In genomic region chr4:1863297-1864033, GRCh38 we compare ENCODE assay signal across 1 cellular context.
TF ChIP-seq lines count a peak whose summit lies in the region.

No MANE protein-coding gene starts in this region.

TF ChIP-seq in HepG2, 621 proteins besides CTCF, POLR2A, EP300 and RAD21 (continues in another document):
- no peak for TF ChIP-seq ZNF569 (CRISPR knock-in tag; IDR thresholded peaks at IDR 0.05; ENCODE audit: borderline replicate concordance)
- TF ChIP-seq REPIN1 (CRISPR knock-in tag; IDR thresholded peaks at IDR 0.05; ENCODE audit: borderline replicate concordance, low read depth), result peak; percentile 26; the same call in 1 of the 2 replicates
- no peak for TF ChIP-seq PAX8 (CRISPR knock-in tag; IDR thresholded peaks at IDR 0.05; ENCODE audit: borderline replicate concordance)
- TF ChIP-seq SOX13 (IDR thresholded peaks at IDR 0.05), result no peak
- TF ChIP-seq SOX13 (CRISPR knock-in tag; conservative IDR thresholded peaks at IDR 0.05 in 1 of 2, IDR thresholded peaks at IDR 0.05 in 1 of 2), result no peak; a peak in 1 of 4 replicates
- no peak for TF ChIP-seq ZBTB21 (CRISPR knock-in tag; IDR thresholded peaks at IDR 0.05)
- TF ChIP-seq NFIB (CRISPR knock-in tag; IDR thresholded peaks at IDR 0.05; ENCODE audit: borderline replicate concordance), result no peak
- TF ChIP-seq ZNF567 (CRISPR knock-in tag; IDR thresholded peaks at IDR 0.05; ENCODE audit: borderline replicate concordance), result no peak
- TF ChIP-seq SP140L (CRISPR knock-in tag; IDR thresholded peaks at IDR 0.05; ENCODE audit: borderline replicate concordance), result no peak
- peak; percentile 51; the same call in 1 of the 2 replicates for TF ChIP-seq PITX1 (CRISPR knock-in tag; IDR thresholded peaks at IDR 0.05)
- no peak for TF ChIP-seq DDIT3 (CRISPR knock-in tag; IDR thresholded peaks at IDR 0.05)
- TF ChIP-seq ZNF772 (CRISPR knock-in tag; IDR thresholded peaks at IDR 0.05), result peak; percentile 24; the same call in 1 of the 2 replicates
- no peak for TF ChIP-seq ZMAT3 (CRISPR knock-in tag; conservative IDR thresholded peaks at IDR 0.05)
- no peak for TF ChIP-seq ZNF572 (CRISPR knock-in tag; IDR thresholded peaks at IDR 0.05)
- no peak for TF ChIP-seq PRPF4 (IDR thresholded peaks at IDR 0.05; ENCODE audit: low read depth, low read length, poor library complexity, severe bottlenecking)
- no peak for TF ChIP-seq KDM5A (IDR thresholded peaks at IDR 0.05; ENCODE audit: borderline replicate concordance, low read length)
- TF ChIP-seq ZNF543 (CRISPR knock-in tag; IDR thresholded peaks at IDR 0.05), result no peak
- TF ChIP-seq FOXA1 (IDR thresholded peaks at IDR 0.05), result no peak
- TF ChIP-seq FOXA1 (CRISPR knock-in tag; IDR thresholded peaks at IDR 0.05), result no peak
- TF ChIP-seq HDAC2 (CRISPR knock-in tag; IDR thresholded peaks at IDR 0.05), result peak; percentile 53; the same call in 1 of the 2 replicates
- TF ChIP-seq HES4 (CRISPR knock-in tag; IDR thresholded peaks at IDR 0.05; ENCODE audit: borderline replicate concordance), result no peak
- TF ChIP-seq DMTF1 (CRISPR knock-in tag; IDR thresholded peaks at IDR 0.05), result no peak
- 0 out of 2 replicates have a peak, but pooled peaks have one; percentile 36 for TF ChIP-seq ISL2 (CRISPR knock-in tag; IDR thresholded peaks at IDR 0.05)
- peak; percentile 73; the same call in 1 of the 2 replicates for TF ChIP-seq THAP11 (CRISPR knock-in tag; IDR thresholded peaks at IDR 0.05)
- TF ChIP-seq FOXP1 (IDR thresholded peaks at IDR 0.05), result no peak
- TF ChIP-seq FOXP1 (CRISPR knock-in tag; IDR thresholded peaks at IDR 0.05), result no peak
- TF ChIP-seq ZUFSP (CRISPR knock-in tag; IDR thresholded peaks at IDR 0.05; ENCODE audit: borderline replicate concordance), result no peak
- TF ChIP-seq ONECUT2 (CRISPR knock-in tag; IDR thresholded peaks at IDR 0.05), result no peak
- TF ChIP-seq TBX2 (CRISPR knock-in tag; IDR thresholded peaks at IDR 0.05; ENCODE audit: borderline replicate concordance), result peak; percentile 68
- TF ChIP-seq TCF7L2 (IDR thresholded peaks at IDR 0.05; ENCODE audit: low read depth, low read length), result no peak
- TF ChIP-seq GABPB1 (CRISPR knock-in tag; IDR thresholded peaks at IDR 0.05), result peak; percentile 74
- TF ChIP-seq MAX (IDR thresholded peaks at IDR 0.05), result peak; percentile 50; the same call in 1 of the 2 replicates
- no peak for TF ChIP-seq HNRNPH1 (optimal IDR thresholded peaks at IDR 0.05; ENCODE audit: low read depth, low read length)
- no peak for TF ChIP-seq PRDM10 (CRISPR knock-in tag; IDR thresholded peaks at IDR 0.05; ENCODE audit: low read depth)
- no peak for TF ChIP-seq ATF2 (CRISPR knock-in tag; IDR thresholded peaks at IDR 0.05)
- peak; percentile 23; the same call in 1 of the 2 replicates for TF ChIP-seq CEBPB (IDR thresholded peaks at IDR 0.05; ENCODE audit: borderline replicate concordance, low read depth, low read length)
- no peak for TF ChIP-seq ZNF775 (CRISPR knock-in tag; IDR thresholded peaks at IDR 0.05; ENCODE audit: borderline replicate concordance)
- 0 out of 2 replicates have a peak, but pooled peaks have one; percentile 17 for TF ChIP-seq ZNF766 (CRISPR knock-in tag; IDR thresholded peaks at IDR 0.05; ENCODE audit: borderline replicate concordance)
- TF ChIP-seq USF2 (IDR thresholded peaks at IDR 0.05; ENCODE audit: low read depth, low read length), result peak; percentile 86
- peak; percentile 95; the same call in 1 of the 2 replicates for TF ChIP-seq USF2 (CRISPR knock-in tag; IDR thresholded peaks at IDR 0.05; ENCODE audit: borderline replicate concordance)
- no peak for TF ChIP-seq MXD1 (CRISPR knock-in tag; IDR thresholded peaks at IDR 0.05)
- no peak for TF ChIP-seq PCBP1 (IDR thresholded peaks at IDR 0.05; ENCODE audit: borderline replicate concordance, low read depth, low read length)
- no peak for TF ChIP-seq PAF1 (CRISPR knock-in tag; IDR thresholded peaks at IDR 0.05)
- TF ChIP-seq HHEX (CRISPR knock-in tag; IDR thresholded peaks at IDR 0.05), result no peak
- no peak for TF ChIP-seq ATF6 (CRISPR knock-in tag; conservative IDR thresholded peaks at IDR 0.05)
- no peak for TF ChIP-seq FOXJ3 (CRISPR knock-in tag; IDR thresholded peaks at IDR 0.05; ENCODE audit: borderline replicate concordance)
- no peak for TF ChIP-seq KLF12 (CRISPR knock-in tag; IDR thresholded peaks at IDR 0.05; ENCODE audit: borderline replicate concordance)
- no peak for TF ChIP-seq MXI1 (IDR thresholded peaks at IDR 0.05; ENCODE audit: borderline replicate concordance, low read depth, low read length)
- peak; percentile 81 for TF ChIP-seq NR2C2 (CRISPR knock-in tag; IDR thresholded peaks at IDR 0.05; ENCODE audit: borderline replicate concordance)
- TF ChIP-seq POLR2AphosphoS5 (IDR thresholded peaks at IDR 0.05; ENCODE audit: low read depth, low read length), result peak; percentile 41; the same call in 1 of the 2 replicates
- TF ChIP-seq GLMP (CRISPR knock-in tag; IDR thresholded peaks at IDR 0.05; ENCODE audit: borderline replicate concordance), result no peak
- TF ChIP-seq ZNF329 (CRISPR knock-in tag; IDR thresholded peaks at IDR 0.05; ENCODE audit: low read depth), result no peak
- TF ChIP-seq CC2D1A (CRISPR knock-in tag; IDR thresholded peaks at IDR 0.05), result no peak
- TF ChIP-seq ZNF414 (CRISPR knock-in tag; IDR thresholded peaks at IDR 0.05), result no peak
- no peak for TF ChIP-seq RFXANK (CRISPR knock-in tag; IDR thresholded peaks at IDR 0.05)
- no peak for TF ChIP-seq RELA (CRISPR knock-in tag; IDR thresholded peaks at IDR 0.05)
- TF ChIP-seq ZNF17 (CRISPR knock-in tag; IDR thresholded peaks at IDR 0.05), result no peak
